In genomic region chr6:27743787-27744186, GRCh38 we compare ENCODE assay signal across 16 cellular contexts.
"Had no signal": no experiment of that assay in that cellular context is flagged by ENCODE, and none has a peak within 500 bp of the region (broad histone marks: within the 10 kb centered on the region; RNA-seq: fewer than 3 reads in every experiment).

No MANE protein-coding gene starts in this region.

- H3K9me3 Mint-ChIP-seq: activated T-cell treated with anti-CD3 and anti-CD28 coated beads, Interleukin-2, amount 50 U/mL, for 4 hours; natural killer cell treated with Interleukin-12 subunit alpha and Interleukin-12 subunit beta and Interleukin-15 and Interleukin-18, amount 100 ng/mL, for 72 hours had no signal

- H3K36me3 Mint-ChIP-seq: natural killer cell treated with Interleukin-12 subunit alpha and Interleukin-12 subunit beta and Interleukin-15 and Interleukin-18, amount 100 ng/mL, for 72 hours had no signal

- DNase-seq: activated CD4-positive, alpha-beta T cell treated with anti-CD3 and anti-CD28 coated beads, Interleukin-2, amount 50 U/mL, for 48 hours; activated CD4-positive, CD25-positive, alpha-beta regulatory T cell treated with anti-CD3 and anti-CD28 coated beads, Interleukin-2, amount 50 U/mL, for 72 hours; activated effector memory CD4-positive, alpha-beta T cell treated with Interleukin-2 at 50 U/mL for 16 hours; activated naive CD4-positive, alpha-beta T cell treated with anti-CD3 and anti-CD28 coated beads, Interleukin-2, amount 50 U/mL, for 16 hours; activated T-cell treated with anti-CD3 and anti-CD28 coated beads, Interleukin-2, amount 50 U/mL, for 4 hours; left ventricle myocardium inferior; occipital lobe; right cardiac atrium; small intestine; stimulated activated CD4-positive, alpha-beta T cell treated with anti-CD3 and anti-CD28 coated beads, Interleukin-4, amount 100 ng/mL, for 24 hours; stimulated activated naive CD4-positive, alpha-beta T cell; T1000 had no signal

- H3K27ac ChIP-seq: left ventricle myocardium inferior, tibial nerve had no signal

- H3K4me3 Mint-ChIP-seq: activated T-cell treated with anti-CD3 and anti-CD28 coated beads, Interleukin-2, amount 50 U/mL, for 4 hours; natural killer cell treated with Interleukin-12 subunit alpha and Interleukin-12 subunit beta and Interleukin-15 and Interleukin-18, amount 100 ng/mL, for 72 hours had no signal

- H3K4me3 ChIP-seq: left ventricle myocardium inferior, tibial nerve had no signal

- H3K4me1 ChIP-seq: left ventricle myocardium inferior, tibial nerve had no signal

- H3K36me3 ChIP-seq: left ventricle myocardium inferior, tibial nerve had no signal

- H3K9me3 ChIP-seq: left ventricle myocardium inferior, tibial nerve had no signal

- ATAC-seq: activated T-cell treated with anti-CD3 and anti-CD28 coated beads, Interleukin-2, amount 50 U/mL, for 4 hours; esophagus mucosa; natural killer cell treated with Interleukin-12 subunit alpha and Interleukin-12 subunit beta and Interleukin-15 and Interleukin-18, amount 100 ng/mL, for 72 hours; right cardiac atrium had no signal

- H3K27ac Mint-ChIP-seq: natural killer cell treated with Interleukin-12 subunit alpha and Interleukin-12 subunit beta and Interleukin-15 and Interleukin-18, amount 100 ng/mL, for 72 hours; progenitor cell of endocrine pancreas had no signal
